In genomic region chr12:132560831-132561783, GRCh38 we compare ENCODE assay signal across 8 cellular contexts. TPM values are rescaled to one million over a fixed set of nuclear protein-coding genes. Genes with fewer than 3 reads are reported as not detected.
A peak's percentile ranks its signal among the peaks of the same experiment; 100 is the strongest.
DNase-seq lines count a peak whose midpoint lies in the region; ATAC-seq and TF ChIP-seq lines count a peak whose summit lies in the region.

No MANE protein-coding gene starts in this region.

- peak; percentile 52 for TF ChIP-seq RAD21 in IMR-90 (IDR thresholded peaks at IDR 0.05; ENCODE audit: low read length)

- CTCF ChIA-PET in IMR-90 (lab: Yijun Ruan, JAX), result interaction anchor here (0.7 kb wide), 1 partner anchor 47 kb away, joined by 3 read pairs; no protein-coding TSS in a partner anchor
- CTCF ChIA-PET in OCI-LY7 (lab: Charles Lee; ENCODE audit: unreplicated experiment), result interaction anchor here (0.6 kb wide), 1 partner anchor 83 kb away, joined by 3 read pairs; no protein-coding TSS in a partner anchor

- H3K9me3 ChIP-seq in IMR-90 (ENCODE audit: control insufficient read depth, insufficient read depth, low read length) (no peaks in the 10 kb centered on the region), OCI-LY7 (ENCODE audit: low read length) (no peaks in the 10 kb centered on the region), fibroblast of lung (ENCODE audit: control insufficient read depth, insufficient read depth, low read depth, low read length) (no peaks in the 10 kb centered on the region), neuron (ENCODE audit: low read length) (no peaks in the 10 kb centered on the region), testis (no peaks in the 10 kb centered on the region)

- no peak overlapping the region for H2AK5ac ChIP-seq in IMR-90 (ENCODE audit: low read depth, low read length)

- no peak overlapping the region for H4K8ac ChIP-seq in IMR-90 (ENCODE audit: low read depth in 2 of 2, low read length in 2 of 2)

- H4K5ac ChIP-seq in IMR-90 (ENCODE audit: low read depth, low read length), result no peak overlapping the region

- H4K91ac ChIP-seq in IMR-90 (ENCODE audit: insufficient read depth, low read depth, low read length), result no peak overlapping the region

- H3K18ac ChIP-seq in IMR-90 (ENCODE audit: low read depth, low read length), result no peak overlapping the region

- H3K9ac ChIP-seq in IMR-90 (ENCODE audit: low read depth, low read length), result peak overlapping the region; percentile 30; the same call in 1 of the 2 replicates
- H3K9ac ChIP-seq in fibroblast of lung (ENCODE audit: insufficient read depth, low read length), result no peak overlapping the region

- in situ Hi-C loops in IMR-90 (cut with MboI; ENCODE audit: low sequenced_read_pairs), result no loop called here

- peak overlapping the region; percentile 86 for H3K4me2 ChIP-seq in IMR-90 (ENCODE audit: low read depth, low read length)
- H3K4me2 ChIP-seq in OCI-LY7 (ENCODE audit: low read length), result peak overlapping the region; percentile 86
- peak overlapping the region; percentile 58 for H3K4me2 ChIP-seq in fibroblast of lung (ENCODE audit: extremely low read depth, insufficient read depth, low read length)

- dilution Hi-C loops in IMR-90 (cut with HindIII; ENCODE audit: low sequenced_read_pairs, unreplicated experiment), result no loop called here

- peak overlapping the region; percentile 93 for H2AFZ ChIP-seq in IMR-90 (replicated peaks; ENCODE audit: low read length, poor library complexity)
- H2AFZ ChIP-seq in OCI-LY7 (ENCODE audit: low read length), result no peak overlapping the region
- no peak overlapping the region for H2AFZ ChIP-seq in fibroblast of lung (ENCODE audit: low read length)
- no peak overlapping the region for H2AFZ ChIP-seq in neuron (ENCODE audit: low read depth, low read length)

- H3K4ac ChIP-seq in IMR-90 (ENCODE audit: low read depth, low read length), result no peak overlapping the region

- peak; percentile 66 for TF ChIP-seq CTCF in IMR-90 (conservative IDR thresholded peaks at IDR 0.05; ENCODE audit: low read depth, low read length)
- peak; percentile 88 for TF ChIP-seq CTCF in OCI-LY7 (conservative IDR thresholded peaks at IDR 0.05; ENCODE audit: low read length)
- peak; percentile 45 to 77 for TF ChIP-seq CTCF in fibroblast of lung (conservative IDR thresholded peaks at IDR 0.05 in 1 of 2, IDR thresholded peaks at IDR 0.05 in 1 of 2; ENCODE audit: low read depth in 1 of 2, low read length in 2 of 2)
- peak; percentile 39 to 57 (median 49) for TF ChIP-seq CTCF in testis (IDR thresholded peaks at IDR 0.05)

- peaks cover 8% of the 10 kb centered on the region for H3K9me1 ChIP-seq in IMR-90 (ENCODE audit: insufficient read depth, low read length)

- H2BK15ac ChIP-seq in IMR-90 (ENCODE audit: low read depth, low read length), result no peak overlapping the region

- peak; percentile 50 for ATAC-seq in IMR-90 (ENCODE audit: low read depth)
- ATAC-seq in GM21717 (IDR thresholded peaks at IDR 0.05; ENCODE audit: unreplicated experiment), result no peak

- no peak overlapping the region for H3K56ac ChIP-seq in IMR-90 (ENCODE audit: extremely low read depth, insufficient read depth, low read length)

- WGBS in IMR-90 (ENCODE audit: extremely low coverage in 2 of 2, insufficient read length in 1 of 2), 2 experiments, result 34% methylated on average over 20 of the region's 38 CpGs; no CpG with 5 or more reads in 1 of the 2 experiments
- WGBS in testis, 2 donors, result 11 to 45% methylated on average over 6 to 38 of the region's 38 CpGs

- H3K79me2 ChIP-seq in OCI-LY7 (ENCODE audit: insufficient read depth, low read depth, low read length), result no peaks in the 10 kb centered on the region
- no peaks in the 10 kb centered on the region for H3K79me2 ChIP-seq in fibroblast of lung (ENCODE audit: control insufficient read depth, insufficient read depth, low read length)

- TF ChIP-seq POLR2A in IMR-90 (IDR thresholded peaks at IDR 0.05; ENCODE audit: low read depth, low read length), result no peak
- TF ChIP-seq POLR2A in testis (IDR thresholded peaks at IDR 0.05), result no peak

- H2BK120ac ChIP-seq in IMR-90 (ENCODE audit: low read depth, low read length), result no peak overlapping the region

- no peak overlapping the region for H2BK20ac ChIP-seq in IMR-90 (ENCODE audit: low read depth, low read length)

- POLR2A ChIA-PET in IMR-90 (lab: Charles Lee; ENCODE audit: unreplicated experiment), result no interaction called here
- POLR2A ChIA-PET in OCI-LY7 (lab: Charles Lee), result interaction anchor here (0.6 kb wide), 1 partner anchor 114 kb away, joined by 3 read pairs; no protein-coding TSS in a partner anchor

- H3K4me1 ChIP-seq in IMR-90 (ENCODE audit: control insufficient read depth, insufficient read depth, low read length) (no peaks in the 10 kb centered on the region; the same call in 1 of the 2 replicates), OCI-LY7 (ENCODE audit: insufficient read depth, low read length, poor library complexity, severe bottlenecking) (peaks cover 34% of the 10 kb centered on the region), fibroblast of lung (ENCODE audit: control insufficient read depth, extremely low read depth, insufficient read depth, low read length) (no peaks in the 10 kb centered on the region), neuron (ENCODE audit: insufficient read depth, low read length) (peaks cover 16% of the 10 kb centered on the region), testis (peaks cover 14% of the 10 kb centered on the region)

- H4K20me1 ChIP-seq in IMR-90 (ENCODE audit: insufficient read depth, low read length) (peaks cover 23% of the 10 kb centered on the region), OCI-LY7 (ENCODE audit: insufficient read depth, low read length) (no peaks in the 10 kb centered on the region), fibroblast of lung (ENCODE audit: control insufficient read depth, extremely low read depth, insufficient read depth, low read length) (no peaks in the 10 kb centered on the region)

- peak overlapping the region; percentile 70 for H2AK9ac ChIP-seq in IMR-90 (replicated peaks; ENCODE audit: low read depth, low read length, poor library complexity)

- H3K14ac ChIP-seq in IMR-90 (replicated peaks; ENCODE audit: low read depth, low read length), result no peak overlapping the region

- BruUV-seq in IMR-90 (replicated peaks; lab: Mats Ljungman, UMichigan), result no TSS peak
- no TSS peak for BruUV-seq in OCI-LY7 (replicated peaks; lab: Mats Ljungman, UMichigan)

- peak overlapping the region; percentile 93 for H3K4me3 ChIP-seq in IMR-90 (ENCODE audit: insufficient read depth, low read depth, low read length)
- peak overlapping the region; percentile 84 for H3K4me3 ChIP-seq in OCI-LY7 (ENCODE audit: low read depth, low read length, poor library complexity, severe bottlenecking)
- peak overlapping the region; percentile 24 to 67 (median 48) for H3K4me3 ChIP-seq in fibroblast of lung (replicated peaks in 1 of 4; ENCODE audit: control extremely low read depth in 1 of 4, insufficient read depth in 1 of 4, low read depth in 3 of 4, low read length in 4 of 4)
- peak overlapping the region; percentile 96 for H3K4me3 ChIP-seq in neuron (ENCODE audit: low read length)
- peak overlapping the region; percentile 53 to 62 for H3K4me3 ChIP-seq in testis

- intact Hi-C loops in IMR-90 (cut with micrococcal nuclease) (loop anchor here (1.0 to 5.0 kb wide), 3 partner anchors 51 to 146 kb away; partner anchors contain the start of genes FBRSL1 and LRCOL1), OCI-LY7 (cut with micrococcal nuclease; ENCODE audit: unreplicated experiment) (loop anchor here (1.0 to 2.0 kb wide), 4 partner anchors 34 to 146 kb away; partner anchors contain the start of gene FBRSL1), testis (cut with DNase I; ENCODE audit: low total_unique reads) (no loop called here)

- no peak overlapping the region; the same call in 1 of the 2 replicates for H3K27ac ChIP-seq in IMR-90 (ENCODE audit: insufficient read depth, low read length)
- peak overlapping the region; percentile 36 for H3K27ac ChIP-seq in OCI-LY7 (ENCODE audit: low read depth, low read length, poor library complexity, severe bottlenecking)
- no peak overlapping the region for H3K27ac ChIP-seq in fibroblast of lung (ENCODE audit: insufficient read depth, low read length)
- no peak overlapping the region for H3K27ac ChIP-seq in testis

- peaks cover 6% of the 10 kb centered on the region; the same call in 1 of the 2 replicates for H3K36me3 ChIP-seq in IMR-90 (ENCODE audit: control insufficient read depth, insufficient read depth, low read length)
- H3K36me3 ChIP-seq in OCI-LY7 (ENCODE audit: insufficient read depth, low read length), result no peaks in the 10 kb centered on the region
- no peaks in the 10 kb centered on the region for H3K36me3 ChIP-seq in fibroblast of lung (ENCODE audit: control insufficient read depth, insufficient read depth, low read length)
- H3K36me3 ChIP-seq in neuron (ENCODE audit: insufficient read depth, low read length), result peaks cover 12% of the 10 kb centered on the region
- H3K36me3 ChIP-seq in testis (ENCODE audit: low read depth, missing control alignments), result no peaks in the 10 kb centered on the region

- H3K79me1 ChIP-seq in IMR-90 (ENCODE audit: low read depth in 1 of 2, low read length in 2 of 2), result peaks cover 9 to 16% of the 10 kb centered on the region in 2 experiments

- H3K23ac ChIP-seq in IMR-90 (ENCODE audit: low read depth, low read length), result no peak overlapping the region

- H3K9me2 ChIP-seq in OCI-LY7 (ENCODE audit: insufficient read depth, low read length), result no peaks in the 10 kb centered on the region

- H3K27me3 ChIP-seq in IMR-90 (ENCODE audit: control insufficient read depth, insufficient read depth, low read length) (no peaks in the 10 kb centered on the region), fibroblast of lung (ENCODE audit: control insufficient read depth, insufficient read depth, low read length) (no peaks in the 10 kb centered on the region), neuron (ENCODE audit: insufficient read depth, low read length) (no peaks in the 10 kb centered on the region), testis (no peaks in the 10 kb centered on the region)

- DNase-seq in D341Med (ENCODE audit: low spot score) (peak; percentile 90), IMR-90 (peak; percentile 51), OCI-LY7 (ENCODE audit: low spot score) (peak; percentile 89), activated T-cell treated with anti-CD3 and anti-CD28 coated beads for 4 hours (peak; percentile 59), fibroblast of lung (ENCODE audit: low read depth in 2 of 2) (peak; percentile 36 to 65), testis (peak; percentile 69)

- H2BK5ac ChIP-seq in IMR-90 (ENCODE audit: low read depth, low read length, poor library complexity, severe bottlenecking), result no peak overlapping the region

RNA-seq across cellular contexts. Expression of gene LRCOL1, which starts 49.3 kb away (rescaled TPM):
- 0.28 TPM in 1 of 2 replicates, not detected in the other for total RNA-seq in IMR-90 (2012; rRNA removed)
- 0.90 and 1.0 TPM in 2 replicates for polyA plus RNA-seq in IMR-90 (2012; rRNA removed)
- 0.25 and 0.70 TPM in 2 replicates for polyA plus RNA-seq in IMR-90 (2012; cell fraction: cytosol; rRNA removed)
- 4.5 and 8.7 TPM in 2 replicates for polyA plus RNA-seq in IMR-90 (2012; cell fraction: nucleus; rRNA removed; ENCODE audit: low replicate concordance)
- not detected in 2 replicates for total RNA-seq in OCI-LY7 (2014; rRNA removed; shearing (Covaris generic))
- not detected in 2 replicates for total RNA-seq in OCI-LY7 (2022)
- total RNA-seq in fibroblast of lung, result 0.17 TPM in 1 of 2 replicates, not detected in the other
- polyA plus RNA-seq in fibroblast of lung, result 0.15 TPM in 1 of 2 replicates, not detected in the other
- 0.28 TPM in 1 of 2 replicates, not detected in the other for polyA plus RNA-seq in fibroblast of lung (2012)
- polyA minus RNA-seq in fibroblast of lung (ENCODE audit: low replicate concordance), result not detected in 2 replicates
- under 1 TPM in 1 of 2 donors, not detected in 1; 0.81 TPM for total RNA-seq in testis
- polyA plus RNA-seq in testis (ENCODE audit: insufficient read depth, low read depth, low replicate concordance), result 1.6 TPM

RNA-seq across cellular contexts. Expression of gene P2RX2, which starts 57.5 kb away (rescaled TPM):
- total RNA-seq in IMR-90 (2012; rRNA removed) (not detected in 2 replicates), OCI-LY7 (2022) (not detected in 2 replicates), fibroblast of lung (not detected in 2 replicates), testis (1 to 10 TPM; 2.2 to 2.7 TPM)
- polyA plus RNA-seq in IMR-90 (2012; rRNA removed) (not detected in 2 replicates), fibroblast of lung (not detected in 2 replicates), testis (ENCODE audit: insufficient read depth, low read depth, low replicate concordance) (3.0 TPM)
- not detected in 2 replicates for polyA plus RNA-seq in IMR-90 (2012; cell fraction: cytosol; rRNA removed)
- not detected in 2 replicates for polyA plus RNA-seq in IMR-90 (2012; cell fraction: nucleus; rRNA removed; ENCODE audit: low replicate concordance)
- not detected in 2 replicates for total RNA-seq in OCI-LY7 (2014; rRNA removed; shearing (Covaris generic))
- polyA plus RNA-seq in fibroblast of lung (2012), result not detected in 2 replicates
- polyA minus RNA-seq in fibroblast of lung (ENCODE audit: low replicate concordance), result not detected in 2 replicates
